ENCODE assay signal across 1 cellular context in the genomic region with DNA sequence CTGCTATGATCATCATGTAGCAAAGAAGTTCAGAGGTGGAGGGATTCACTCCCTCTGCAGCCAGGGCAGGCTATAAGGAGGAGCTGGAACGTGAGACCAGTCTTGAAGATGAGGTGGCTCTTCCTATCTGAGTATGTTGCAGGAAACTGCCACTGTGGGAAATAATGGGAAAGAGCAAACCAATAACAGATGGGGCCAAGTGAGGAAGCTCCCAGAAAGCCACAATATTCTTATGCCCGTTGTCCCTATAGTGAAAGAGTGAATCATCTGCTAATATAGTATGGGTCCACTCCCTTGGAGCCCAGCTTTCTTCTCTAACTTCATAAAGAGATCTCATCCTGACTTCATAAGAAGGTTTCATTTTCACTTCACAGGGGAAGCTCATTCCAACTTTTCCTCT.
TF ChIP-seq lines count a peak whose summit lies in the region.

No MANE protein-coding gene starts in this region.

TF ChIP-seq in SK-N-SH treated with all-trans-retinoic acid at 6 μM for 48 hours, 23 proteins besides CTCF, POLR2A, EP300 and RAD21 (continued from another document):
- TF ChIP-seq, protein P1, sequence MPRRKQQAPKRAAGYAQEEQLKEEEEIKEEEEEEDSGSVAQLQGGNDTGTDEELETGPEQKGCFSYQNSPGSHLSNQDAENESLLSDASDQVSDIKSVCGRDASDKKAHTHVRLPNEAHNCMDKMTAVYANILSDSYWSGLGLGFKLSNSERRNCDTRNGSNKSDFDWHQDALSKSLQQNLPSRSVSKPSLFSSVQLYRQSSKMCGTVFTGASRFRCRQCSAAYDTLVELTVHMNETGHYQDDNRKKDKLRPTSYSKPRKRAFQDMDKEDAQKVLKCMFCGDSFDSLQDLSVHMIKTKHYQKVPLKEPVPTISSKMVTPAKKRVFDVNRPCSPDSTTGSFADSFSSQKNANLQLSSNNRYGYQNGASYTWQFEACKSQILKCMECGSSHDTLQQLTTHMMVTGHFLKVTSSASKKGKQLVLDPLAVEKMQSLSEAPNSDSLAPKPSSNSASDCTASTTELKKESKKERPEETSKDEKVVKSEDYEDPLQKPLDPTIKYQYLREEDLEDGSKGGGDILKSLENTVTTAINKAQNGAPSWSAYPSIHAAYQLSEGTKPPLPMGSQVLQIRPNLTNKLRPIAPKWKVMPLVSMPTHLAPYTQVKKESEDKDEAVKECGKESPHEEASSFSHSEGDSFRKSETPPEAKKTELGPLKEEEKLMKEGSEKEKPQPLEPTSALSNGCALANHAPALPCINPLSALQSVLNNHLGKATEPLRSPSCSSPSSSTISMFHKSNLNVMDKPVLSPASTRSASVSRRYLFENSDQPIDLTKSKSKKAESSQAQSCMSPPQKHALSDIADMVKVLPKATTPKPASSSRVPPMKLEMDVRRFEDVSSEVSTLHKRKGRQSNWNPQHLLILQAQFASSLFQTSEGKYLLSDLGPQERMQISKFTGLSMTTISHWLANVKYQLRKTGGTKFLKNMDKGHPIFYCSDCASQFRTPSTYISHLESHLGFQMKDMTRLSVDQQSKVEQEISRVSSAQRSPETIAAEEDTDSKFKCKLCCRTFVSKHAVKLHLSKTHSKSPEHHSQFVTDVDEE (CRISPR knock-in tag; IDR thresholded peaks at IDR 0.05) = no peak
- TF ChIP-seq ARNTL (CRISPR knock-in tag; IDR thresholded peaks at IDR 0.05; ENCODE audit: borderline replicate concordance, low read depth) = no peak
- no peak for TF ChIP-seq ZFP3 (CRISPR knock-in tag; IDR thresholded peaks at IDR 0.05)
- TF ChIP-seq TOX (CRISPR knock-in tag; IDR thresholded peaks at IDR 0.05; ENCODE audit: borderline replicate concordance) = no peak
- no peak for TF ChIP-seq ZFP30 (CRISPR knock-in tag; IDR thresholded peaks at IDR 0.05)
- TF ChIP-seq ZNF565 (CRISPR knock-in tag; conservative IDR thresholded peaks at IDR 0.05; ENCODE audit: low read depth) = no peak
